In genomic region chr6:33602180-33602579, GRCh38 we compare ENCODE assay signal across 17 cellular contexts. TPM values are rescaled to one million over a fixed set of nuclear protein-coding genes. Genes with fewer than 3 reads are reported as not detected.
DNase-seq lines count a peak whose midpoint lies in the region; ATAC-seq, FAIRE-seq and TF ChIP-seq lines count a peak whose summit lies in the region.
"Had no signal": no experiment of that assay in that cellular context is flagged by ENCODE, and none has a peak within 500 bp of the region (broad histone marks: within the 10 kb centered on the region; RNA-seq: fewer than 3 reads in every experiment).

No MANE protein-coding gene starts in this region.

- no peak for TF ChIP-seq EP300 in K562 (IDR thresholded peaks at IDR 0.05; ENCODE audit: low read length)

- FAIRE-seq in K562 (lab: Jason Lieb, UNC) = no peak
- FAIRE-seq: GM12878, GM18507, HTR-8/SVneo had no signal

- TF ChIP-seq RAD21 in K562 (CRISPR knock-in tag; conservative IDR thresholded peaks at IDR 0.05 in 1 of 2, IDR thresholded peaks at IDR 0.05 in 1 of 2) = no peak

- POLR2A ChIA-PET in K562 (lab: Yijun Ruan, JAX) = interaction anchor here (0.7 kb wide), 1 partner anchor 9 kb away, joined by 4 read pairs; no protein-coding TSS in a partner anchor

- peaks cover 0 to 3% of the 10 kb centered on the region in 2 experiments; a peak in 1 of 5 replicates for H3K4me1 ChIP-seq in K562 (replicated peaks in 1 of 2; ENCODE audit: control insufficient read depth in 2 of 2, insufficient read depth in 2 of 2, low read length in 2 of 2)
- peaks cover 3% of the 10 kb centered on the region for H3K4me1 ChIP-seq in psoas muscle
- H3K4me1 ChIP-seq: Caco-2 had no signal

- BruUV-seq in K562 (replicated peaks; lab: Mats Ljungman, UMichigan) = no TSS peak

- H3K4me3 ChIP-seq in K562 (no peak overlapping the region), psoas muscle (no peak overlapping the region)
- H3K4me3 ChIP-seq: GM12878 had no signal

- in situ Hi-C loops in K562 (cut with MboI) = no loop called here

- WGBS in K562 (ENCODE audit: insufficient coverage, low coverage, missing lambda C conversion rate) = 10% methylated on average over 2 of the region's 2 CpGs
- 6 to 21% (median 19%) methylated on average over 2 of the region's 2 CpGs for WGBS in psoas muscle, 3 donors

- H3K9ac ChIP-seq in K562 (ENCODE audit: insufficient read depth in 1 of 2, low read depth in 2 of 2, low read length in 2 of 2) = no peak overlapping the region

- no peaks in the 10 kb centered on the region for H3K27me3 Mint-ChIP-seq in osteocyte (ENCODE audit: unreplicated experiment)

- no peak overlapping the region for H2AFZ ChIP-seq in K562 (ENCODE audit: low read depth, low read length)

- no peak overlapping the region for H3K27ac Mint-ChIP-seq in osteocyte (ENCODE audit: unreplicated experiment)
- H3K27ac Mint-ChIP-seq: CD14-positive monocyte; CD8-positive, alpha-beta T cell; HFFc6 had no signal

- H3K4me1 Mint-ChIP-seq in osteocyte (ENCODE audit: unreplicated experiment) = peaks cover 13% of the 10 kb centered on the region

- DNase-seq in DMS 273 (lab: John Stamatoyannopoulos, UW; ENCODE audit: unreplicated experiment) = peak; percentile 28
- DNase-seq in DMS 273 treated with DMSO at 0.1 percent for 48 hours (lab: John Stamatoyannopoulos, UW) = no peak
- peak; percentile 48 for DNase-seq in left cardiac atrium
- DNase-seq in cardiac septum (ENCODE audit: low spot score) = no peak
- peak in 1 of 4 experiments; percentile 48 for DNase-seq in K562 (ENCODE audit: extremely low read depth in 1 of 4, low spot score in 3 of 4)
- DNase-seq in psoas muscle = no peak
- DNase-seq in osteocyte (ENCODE audit: extremely low spot score, unreplicated experiment) = no peak
- no peak for DNase-seq in activated CD4-positive, alpha-beta T cell treated with anti-CD3 and anti-CD28 coated beads, Interleukin-2, amount 50 U/mL, for 4 hours
- DNase-seq: Caco-2; CD8-positive, alpha-beta T cell; HCEC 1CT; HFFc6 had no signal

- no peak overlapping the region for H3K4me3 Mint-ChIP-seq in osteocyte (ENCODE audit: unreplicated experiment)
- H3K4me3 Mint-ChIP-seq: CD14-positive monocyte; CD8-positive, alpha-beta T cell; HFFc6 had no signal

- intact Hi-C loops in left cardiac atrium (cut with DNase I) = no loop called here
- intact Hi-C loops in cardiac septum (cut with DNase I) = no loop called here
- intact Hi-C loops in K562 (cut with micrococcal nuclease) = no loop called here
- intact Hi-C loops in psoas muscle (cut with DNase I) = no loop called here

- H3K27ac ChIP-seq in K562 (ENCODE audit: extremely low read depth, low read depth, low read length) (no peak overlapping the region), psoas muscle (no peak overlapping the region)
- H3K27ac ChIP-seq: 22Rv1 had no signal

- no peaks in the 10 kb centered on the region for H4K20me1 ChIP-seq in K562 (replicated peaks; ENCODE audit: control insufficient read depth, insufficient read depth, low read length)

- H3K36me3 Mint-ChIP-seq in osteocyte (ENCODE audit: unreplicated experiment) = peaks cover 2% of the 10 kb centered on the region
- H3K36me3 Mint-ChIP-seq: CD14-positive monocyte; CD8-positive, alpha-beta T cell had no signal

- H3K9me3 ChIP-seq in K562 (replicated peaks; ENCODE audit: control insufficient read depth, insufficient read depth, low read depth, low read length) (no peaks in the 10 kb centered on the region), psoas muscle (no peaks in the 10 kb centered on the region)
- H3K9me3 ChIP-seq: Caco-2 had no signal

- TF ChIP-seq CTCF in K562 (IDR thresholded peaks at IDR 0.05 in 2 of 3, conservative IDR thresholded peaks at IDR 0.05 in 1 of 3; ENCODE audit: insufficient read depth in 2 of 3, low read depth in 1 of 3, low read length in 3 of 3) (no peak), psoas muscle (IDR thresholded peaks at IDR 0.05) (no peak), osteocyte (IDR thresholded peaks at IDR 0.05) (no peak)

- H3K27me3 ChIP-seq in K562 (ENCODE audit: control insufficient read depth in 2 of 2, insufficient read depth in 2 of 2, low read length in 2 of 2) = peaks cover 19 to 36% of the 10 kb centered on the region in 2 experiments
- H3K27me3 ChIP-seq in psoas muscle (ENCODE audit: insufficient read depth in 3 of 3, low read length in 2 of 3) = no peaks in the 10 kb centered on the region

- H3K36me3 ChIP-seq in K562 (ENCODE audit: control insufficient read depth, insufficient read depth, low read length) = no peaks in the 10 kb centered on the region
- no peaks in the 10 kb centered on the region for H3K36me3 ChIP-seq in psoas muscle (ENCODE audit: insufficient read depth in 1 of 2, low read depth in 1 of 2)

- H3K4me2 ChIP-seq in K562 (ENCODE audit: insufficient read depth, low read length) = no peak overlapping the region

- no peak for TF ChIP-seq POLR2A in K562 (conservative IDR thresholded peaks at IDR 0.05)

- ATAC-seq in left cardiac atrium = no peak
- ATAC-seq in K562 = no peak
- peak in 3 of 4 donors; percentile 52 to 65 (median 65) for ATAC-seq in psoas muscle
- ATAC-seq: CD8-positive, alpha-beta T cell; GM12878 had no signal

- CTCF ChIA-PET in K562 (lab: Yijun Ruan, JAX; ENCODE audit: low intra/inter-chr PET ratio) = no interaction called here

- H3K9me3 Mint-ChIP-seq in osteocyte (ENCODE audit: unreplicated experiment) = peaks cover 8% of the 10 kb centered on the region

- no peaks in the 10 kb centered on the region for H3K79me2 ChIP-seq in K562 (ENCODE audit: control insufficient read depth, insufficient read depth, low read length)

- no peaks in the 10 kb centered on the region for H3K9me1 ChIP-seq in K562 (ENCODE audit: control insufficient read depth, insufficient read depth, low read length)

TF ChIP-seq in K562, 482 proteins besides CTCF, POLR2A, EP300 and RAD21 (continues in another document):
- TF ChIP-seq SREBF1 (IDR thresholded peaks at IDR 0.05; ENCODE audit: borderline replicate concordance, low read depth, low read length) (no peak), NFIC (IDR thresholded peaks at IDR 0.05) (peak; percentile 97), GMEB1 (CRISPR knock-in tag; IDR thresholded peaks at IDR 0.05) (no peak), PHTF2 (CRISPR knock-in tag; IDR thresholded peaks at IDR 0.05) (no peak)

RNA-seq across cellular contexts. Expression of gene ITPR3, which starts 18.9 kb away (rescaled TPM):
- total RNA-seq in left cardiac atrium = 10 to 100 TPM in 1 of 2 donors, 1 to 10 TPM in 1; 9.6 to 16.6 TPM
- 6.9 TPM for total RNA-seq in cardiac septum
- total RNA-seq in K562 (2011; cell fraction: chromatin; rRNA removed; ENCODE audit: low replicate concordance) = 128 and 310 TPM in 2 replicates
- total RNA-seq in K562 (2011; cell fraction: nucleolus; rRNA removed) = 120 and 148 TPM in 2 replicates
- 89.0 and 102 TPM in 2 replicates for total RNA-seq in K562 (2011; cell fraction: nucleoplasm; rRNA removed)
- total RNA-seq in K562 (2014; rRNA removed) = 13.2 and 17.2 TPM in 2 replicates
- 4.9 and 7.0 TPM in 2 replicates for total RNA-seq in K562 (2014; rRNA removed; fragmentation: Illumina TruSeq; extraction: Trizol)
- total RNA-seq in K562 (2015; rRNA removed; fragmentation: Illumina TruSeq; extraction: Trizol) = 7.0 and 7.7 TPM in 2 replicates
- total RNA-seq in K562 (2021) = 31.2 and 35.7 TPM in 2 replicates
- 14.7 and 22.4 TPM in 2 replicates for polyA plus RNA-seq in K562 (2011; rRNA removed)
- 15.6 and 18.8 TPM in 2 replicates for polyA plus RNA-seq in K562 (2011; cell fraction: cytosol; rRNA removed)
- polyA plus RNA-seq in K562 (2011; cell fraction: nucleus; rRNA removed) = 187 and 251 TPM in 2 replicates
- polyA plus RNA-seq in K562 (2012) = 14.4 and 17.4 TPM in 2 replicates
- polyA plus RNA-seq in K562 (2014; fragmentation: Illumina TruSeq; extraction: Trizol) = 20.5 and 22.0 TPM in 2 replicates
- polyA plus RNA-seq in K562 (2014; fragmentation: Nextera tagmentation; extraction: Ambion mirVana) = under 1 TPM; 0.39 to 0.73 TPM
- polyA plus RNA-seq in K562 (2014; rRNA removed) = 20.9 and 23.7 TPM in 2 replicates
- 18.8 and 19.6 TPM in 2 replicates for polyA minus RNA-seq in K562 (2011; rRNA and poly(A)+ RNA removed)
- polyA minus RNA-seq in K562 (2011; cell fraction: cytosol; rRNA and poly(A)+ RNA removed) = 19.1 and 27.6 TPM in 2 replicates
- 48.7 and 51.2 TPM in 2 replicates for polyA minus RNA-seq in K562 (2011; cell fraction: nucleus; rRNA and poly(A)+ RNA removed)
- total RNA-seq in psoas muscle = 1 to 10 TPM; 3.1 to 7.4 (median 4.1) TPM
- polyA plus RNA-seq in psoas muscle = 1 to 10 TPM; 1.9 to 5.5 (median 2.2) TPM
- 21.6 and 22.8 TPM in 2 replicates for total RNA-seq in osteocyte
- polyA plus RNA-seq: CD14-positive monocyte had no signal

RNA-seq across cellular contexts. Expression of gene BAK1, which starts 22.1 kb away (rescaled TPM):
- total RNA-seq in left cardiac atrium = 10 to 100 TPM; 17.6 to 21.6 TPM
- 18.8 TPM for total RNA-seq in cardiac septum
- 5.4 and 22.3 TPM in 2 replicates for total RNA-seq in K562 (2011; cell fraction: chromatin; rRNA removed; ENCODE audit: low replicate concordance)
- total RNA-seq in K562 (2011; cell fraction: nucleolus; rRNA removed) = 18.4 and 20.8 TPM in 2 replicates
- 18.6 and 21.4 TPM in 2 replicates for total RNA-seq in K562 (2011; cell fraction: nucleoplasm; rRNA removed)
- total RNA-seq in K562 (2014; rRNA removed) = 11.5 and 14.8 TPM in 2 replicates
- 14.4 and 16.5 TPM in 2 replicates for total RNA-seq in K562 (2014; rRNA removed; fragmentation: Illumina TruSeq; extraction: Trizol)
- 24.6 and 26.0 TPM in 2 replicates for total RNA-seq in K562 (2015; rRNA removed; fragmentation: Illumina TruSeq; extraction: Trizol)
- 28.2 and 30.7 TPM in 2 replicates for total RNA-seq in K562 (2021)
- polyA plus RNA-seq in K562 (2011; rRNA removed) = 18.9 and 22.7 TPM in 2 replicates
- 27.6 and 36.1 TPM in 2 replicates for polyA plus RNA-seq in K562 (2011; cell fraction: cytosol; rRNA removed)
- 19.6 and 25.1 TPM in 2 replicates for polyA plus RNA-seq in K562 (2011; cell fraction: nucleus; rRNA removed)
- 23.7 and 26.4 TPM in 2 replicates for polyA plus RNA-seq in K562 (2012)
- 23.7 and 28.2 TPM in 2 replicates for polyA plus RNA-seq in K562 (2014; fragmentation: Illumina TruSeq; extraction: Trizol)
- polyA plus RNA-seq in K562 (2014; fragmentation: Nextera tagmentation; extraction: Ambion mirVana) = 1 to 10 TPM; 5.4 to 9.7 TPM
- polyA plus RNA-seq in K562 (2014; rRNA removed) = 24.1 and 26.2 TPM in 2 replicates
- 12.4 and 16.0 TPM in 2 replicates for polyA minus RNA-seq in K562 (2011; rRNA and poly(A)+ RNA removed)
- polyA minus RNA-seq in K562 (2011; cell fraction: cytosol; rRNA and poly(A)+ RNA removed) = 16.0 and 18.0 TPM in 2 replicates
- 5.7 and 7.8 TPM in 2 replicates for polyA minus RNA-seq in K562 (2011; cell fraction: nucleus; rRNA and poly(A)+ RNA removed)
- total RNA-seq in psoas muscle = 10 to 100 TPM; 10.3 to 22.1 (median 17.6) TPM
- 10 to 100 TPM; 19.8 to 55.9 (median 55.0) TPM for polyA plus RNA-seq in psoas muscle
- 20.5 and 22.6 TPM in 2 replicates for total RNA-seq in osteocyte

Comparison
In these comparisons a context has a peak if more than half of its experiments do, and no peak if none do; other contexts are left out.
1. DNase-seq: peak in DMS 273 (single experiment) and left cardiac atrium (single experiment); none in DMS 273 treated with DMSO at 0.1 percent for 48 hours (single experiment), cardiac septum (single experiment), psoas muscle (0 of 2), osteocyte (single experiment) and activated CD4-positive, alpha-beta T cell treated with anti-CD3 and anti-CD28 coated beads, Interleukin-2, amount 50 U/mL, for 4 hours (0 of 2).
2. ATAC-seq: peak in psoas muscle (3 of 4); none in left cardiac atrium (0 of 2) and K562 (single experiment).